In the genomic region with DNA sequence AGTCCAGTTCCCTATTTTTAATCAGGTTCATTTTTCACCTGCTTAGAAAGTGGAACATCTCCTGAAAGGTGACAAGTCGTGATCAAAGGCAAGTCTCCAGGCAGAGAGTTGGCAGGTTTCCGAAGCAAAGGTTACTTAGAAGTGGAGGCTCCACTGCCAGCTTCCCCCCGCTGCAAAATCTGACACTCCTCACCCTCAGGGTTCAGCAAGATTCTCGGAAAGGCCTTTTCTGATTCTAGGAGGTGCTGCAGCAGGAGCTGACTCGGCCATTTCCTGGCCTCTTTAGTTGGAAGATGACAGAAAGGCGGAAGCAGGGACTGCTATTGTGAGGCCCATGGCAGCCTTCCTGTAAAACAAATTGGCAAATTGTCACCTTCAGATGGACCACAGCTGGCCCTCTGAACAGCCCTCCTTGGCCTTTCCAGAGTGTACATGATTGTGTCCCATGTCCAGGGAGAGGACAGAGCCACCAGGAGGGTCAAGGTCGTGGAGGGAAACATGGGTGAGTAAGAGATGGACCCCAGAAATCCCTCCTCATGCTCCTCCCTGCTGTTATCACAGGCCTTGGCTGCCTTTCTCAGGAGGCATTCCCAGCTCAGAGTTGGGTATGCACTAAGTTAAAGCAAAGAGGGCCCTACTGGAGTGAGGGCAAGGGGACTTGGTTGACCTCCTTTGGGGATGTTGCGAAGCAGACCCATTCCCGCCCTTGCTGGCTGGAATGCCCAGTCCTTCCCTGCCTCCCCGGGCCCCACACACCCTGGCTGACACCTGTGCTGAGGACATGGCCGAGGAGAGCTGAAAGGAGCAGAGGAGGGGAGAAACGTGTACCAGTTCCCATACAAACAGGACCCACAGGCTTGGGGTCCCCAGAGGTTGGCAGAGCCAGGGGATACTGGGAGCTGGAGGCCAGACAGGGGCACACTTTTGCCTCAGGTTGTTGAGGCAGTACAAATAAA, we compare ENCODE assay signal across 8 cellular contexts.
DNase-seq lines count a peak whose midpoint lies in the region; ATAC-seq and TF ChIP-seq lines count a peak whose summit lies in the region.

No MANE protein-coding gene starts in this region.

- peak overlapping the region; percentile 20; the same call in 1 of the 2 replicates for H2AFZ ChIP-seq in SK-N-SH (ENCODE audit: low read depth)

- H3K4me2 ChIP-seq in SK-N-SH: peak overlapping the region; percentile 80

- no peaks in the 10 kb centered on the region for H3K9me2 ChIP-seq in SK-N-SH

- no peak for DNase-seq in HEK293T (ENCODE audit: extremely low spot score)
- DNase-seq in SK-N-SH: no peak
- peak in 1 of 2 donors; percentile 75 for DNase-seq in ascending aorta (ENCODE audit: low spot score in 2 of 2)
- DNase-seq in left lobe of liver (ENCODE audit: low spot score): peak; percentile 59
- DNase-seq in stimulated activated CD8-positive, alpha-beta memory T cell treated with anti-CD3 and anti-CD28 coated beads, Interleukin-15, amount 100 ng/mL, for 1 hour (ENCODE audit: low read depth): peak; percentile 33
- DNase-seq in SK-N-DZ (ENCODE audit: low spot score): no peak
- no peak for DNase-seq in GM19238 (ENCODE audit: insufficient read length, low spot score)
- DNase-seq in HAP-1 (ENCODE audit: low spot score in 2 of 2): no peak

- H3K36me3 ChIP-seq in SK-N-SH (replicated peaks in 1 of 2; ENCODE audit: control insufficient read depth in 1 of 2, insufficient read depth in 2 of 2, low read length in 1 of 2) (no peaks in the 10 kb centered on the region), ascending aorta (no peaks in the 10 kb centered on the region), HAP-1 (replicated peaks) (no peaks in the 10 kb centered on the region)

- in situ Hi-C loops in HAP-1 (cut with MboI; ENCODE audit: low sequenced_read_pairs): loop anchor here (10.0 to 25.0 kb wide), 2 partner anchors 112 to 121 kb away; no protein-coding TSS in a partner anchor

- peak; percentile 0 for ATAC-seq in left lobe of liver

- H3K27me3 ChIP-seq in SK-N-SH (ENCODE audit: insufficient read depth) (no peaks in the 10 kb centered on the region), ascending aorta (no peaks in the 10 kb centered on the region), HAP-1 (ENCODE audit: low read depth) (no peaks in the 10 kb centered on the region)

- peaks cover 46% of the 10 kb centered on the region for H3F3A ChIP-seq in SK-N-SH (replicated peaks; ENCODE audit: insufficient read depth)

- no peaks in the 10 kb centered on the region for H4K20me1 ChIP-seq in SK-N-SH (ENCODE audit: insufficient read depth)

- no peak for TF ChIP-seq EP300 in SK-N-SH (IDR thresholded peaks at IDR 0.05; ENCODE audit: borderline replicate concordance in 1 of 2, low read depth in 1 of 2, low read length in 1 of 2)

- H3K9me3 ChIP-seq in SK-N-SH (no peaks in the 10 kb centered on the region), ascending aorta (no peaks in the 10 kb centered on the region), HAP-1 (no peaks in the 10 kb centered on the region)

- 71% methylated on average over 9 of the region's 12 CpGs for WGBS in SK-N-SH (ENCODE audit: low lambda C conversion rate)

- H3K4me1 ChIP-seq in SK-N-SH (ENCODE audit: control insufficient read depth in 1 of 2, insufficient read depth in 2 of 2, low read depth in 1 of 2, low read length in 1 of 2) (peaks cover 62 to 79% of the 10 kb centered on the region in 2 experiments), ascending aorta (peaks cover 32 to 56% of the 10 kb centered on the region in 2 donors), HAP-1 (peaks cover 22% of the 10 kb centered on the region)

- H3K4me3 ChIP-seq in SK-N-SH (ENCODE audit: low read depth in 2 of 2, low read length in 1 of 2): no peak overlapping the region; a peak in 2 of 4 replicates
- H3K4me3 ChIP-seq in ascending aorta: peak overlapping the region in 1 of 2 donors; percentile 35
- H3K4me3 ChIP-seq in HAP-1: no peak overlapping the region

- POLR2A ChIA-PET in HEK293T (lab: Yijun Ruan, JAX): interaction anchor here (0.8 to 8.4 kb wide), 13 partner anchors 10 to 244 kb away, joined by 3 to 154 read pairs (median 6); a partner anchor contains a TSS
- POLR2A ChIA-PET in SK-N-SH (lab: Yijun Ruan, JAX): interaction anchor here (0.7 to 3.0 kb wide), 10 partner anchors 15 to 247 kb away, joined by 3 to 108 read pairs (median 4); a partner anchor contains a TSS

- no peak for TF ChIP-seq CTCF in SK-N-SH (IDR thresholded peaks at IDR 0.05)
- no peak for TF ChIP-seq CTCF in ascending aorta (IDR thresholded peaks at IDR 0.05)

- no peaks in the 10 kb centered on the region for H3K79me2 ChIP-seq in SK-N-SH (ENCODE audit: insufficient read depth)

- intact Hi-C loops in ascending aorta (cut with DNase I): loop anchor here (2.0 to 5.0 kb wide), 6 partner anchors 47 to 357 kb away; no protein-coding TSS in a partner anchor

- H3K9ac ChIP-seq in SK-N-SH: peak overlapping the region; percentile 81

- no peak for TF ChIP-seq RAD21 in SK-N-SH (IDR thresholded peaks at IDR 0.05; ENCODE audit: low read length)

- CTCF ChIA-PET in HEK293T (lab: Yijun Ruan, JAX): interaction anchor here (0.6 to 1.3 kb wide), 5 partner anchors 10 to 636 kb away, joined by 3 to 4 read pairs (median 4); no protein-coding TSS in a partner anchor
- CTCF ChIA-PET in SK-N-SH (lab: Yijun Ruan, JAX): interaction anchor here (0.6 to 2.5 kb wide), 15 partner anchors 13 to 358 kb away, joined by 3 to 14 read pairs (median 4); a partner anchor contains a TSS

- H3K27ac ChIP-seq in SK-N-SH (ENCODE audit: low read depth in 2 of 2, low read length in 1 of 2): peak overlapping the region; percentile 99 to 100
- H3K27ac ChIP-seq in ascending aorta: peak overlapping the region; percentile 95 to 97

TF ChIP-seq in HEK293T, 16 proteins besides CTCF, POLR2A, EP300 and RAD21:
- TF ChIP-seq HDGF (IDR thresholded peaks at IDR 0.05; ENCODE audit: borderline replicate concordance): peak; percentile 7; the same call in 1 of the 2 replicates
- TF ChIP-seq SUZ12 (IDR thresholded peaks at IDR 0.05): no peak
- no peak for TF ChIP-seq ELF4 (IDR thresholded peaks at IDR 0.05)
- no peak for TF ChIP-seq L3MBTL2 (conservative IDR thresholded peaks at IDR 0.05)
- no peak for TF ChIP-seq FOXK2 (IDR thresholded peaks at IDR 0.05)
TF ChIP-seq in HEK293T: peak in this region for 1.

TF ChIP-seq in SK-N-SH, 30 proteins besides CTCF, POLR2A, EP300 and RAD21:
- TF ChIP-seq, protein P1, sequence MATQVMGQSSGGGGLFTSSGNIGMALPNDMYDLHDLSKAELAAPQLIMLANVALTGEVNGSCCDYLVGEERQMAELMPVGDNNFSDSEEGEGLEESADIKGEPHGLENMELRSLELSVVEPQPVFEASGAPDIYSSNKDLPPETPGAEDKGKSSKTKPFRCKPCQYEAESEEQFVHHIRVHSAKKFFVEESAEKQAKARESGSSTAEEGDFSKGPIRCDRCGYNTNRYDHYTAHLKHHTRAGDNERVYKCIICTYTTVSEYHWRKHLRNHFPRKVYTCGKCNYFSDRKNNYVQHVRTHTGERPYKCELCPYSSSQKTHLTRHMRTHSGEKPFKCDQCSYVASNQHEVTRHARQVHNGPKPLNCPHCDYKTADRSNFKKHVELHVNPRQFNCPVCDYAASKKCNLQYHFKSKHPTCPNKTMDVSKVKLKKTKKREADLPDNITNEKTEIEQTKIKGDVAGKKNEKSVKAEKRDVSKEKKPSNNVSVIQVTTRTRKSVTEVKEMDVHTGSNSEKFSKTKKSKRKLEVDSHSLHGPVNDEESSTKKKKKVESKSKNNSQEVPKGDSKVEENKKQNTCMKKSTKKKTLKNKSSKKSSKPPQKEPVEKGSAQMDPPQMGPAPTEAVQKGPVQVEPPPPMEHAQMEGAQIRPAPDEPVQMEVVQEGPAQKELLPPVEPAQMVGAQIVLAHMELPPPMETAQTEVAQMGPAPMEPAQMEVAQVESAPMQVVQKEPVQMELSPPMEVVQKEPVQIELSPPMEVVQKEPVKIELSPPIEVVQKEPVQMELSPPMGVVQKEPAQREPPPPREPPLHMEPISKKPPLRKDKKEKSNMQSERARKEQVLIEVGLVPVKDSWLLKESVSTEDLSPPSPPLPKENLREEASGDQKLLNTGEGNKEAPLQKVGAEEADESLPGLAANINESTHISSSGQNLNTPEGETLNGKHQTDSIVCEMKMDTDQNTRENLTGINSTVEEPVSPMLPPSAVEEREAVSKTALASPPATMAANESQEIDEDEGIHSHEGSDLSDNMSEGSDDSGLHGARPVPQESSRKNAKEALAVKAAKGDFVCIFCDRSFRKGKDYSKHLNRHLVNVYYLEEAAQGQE (IDR thresholded peaks at IDR 0.05; ENCODE audit: low read depth, low read length): no peak
- TF ChIP-seq RFX5 (IDR thresholded peaks at IDR 0.05; ENCODE audit: low read length): no peak
- TF ChIP-seq JUND (IDR thresholded peaks at IDR 0.05): no peak
- no peak for TF ChIP-seq TAF1 (IDR thresholded peaks at IDR 0.05; ENCODE audit: borderline replicate concordance, low read depth, low read length)
- TF ChIP-seq, protein P2, sequence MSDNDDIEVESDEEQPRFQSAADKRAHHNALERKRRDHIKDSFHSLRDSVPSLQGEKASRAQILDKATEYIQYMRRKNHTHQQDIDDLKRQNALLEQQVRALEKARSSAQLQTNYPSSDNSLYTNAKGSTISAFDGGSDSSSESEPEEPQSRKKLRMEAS (IDR thresholded peaks at IDR 0.05; ENCODE audit: low read depth): no peak

Comparison
In these comparisons a context has a peak if more than half of its experiments do, and no peak if none do; other contexts are left out.
1. DNase-seq: peak in left lobe of liver (single experiment) and stimulated activated CD8-positive, alpha-beta memory T cell treated with anti-CD3 and anti-CD28 coated beads, Interleukin-15, amount 100 ng/mL, for 1 hour (single experiment); none in HEK293T (single experiment), SK-N-SH (single experiment), SK-N-DZ (single experiment), GM19238 (single experiment) and HAP-1 (0 of 2).